1 cellular context compared by ENCODE assay signal in genomic region chr5:96236831-96237230, GRCh38.
TF ChIP-seq lines count a peak whose summit lies in the region.

No MANE protein-coding gene starts in this region.

TF ChIP-seq in IMR-90, 13 proteins besides CTCF, POLR2A, EP300 and RAD21:
- TF ChIP-seq, protein P1, sequence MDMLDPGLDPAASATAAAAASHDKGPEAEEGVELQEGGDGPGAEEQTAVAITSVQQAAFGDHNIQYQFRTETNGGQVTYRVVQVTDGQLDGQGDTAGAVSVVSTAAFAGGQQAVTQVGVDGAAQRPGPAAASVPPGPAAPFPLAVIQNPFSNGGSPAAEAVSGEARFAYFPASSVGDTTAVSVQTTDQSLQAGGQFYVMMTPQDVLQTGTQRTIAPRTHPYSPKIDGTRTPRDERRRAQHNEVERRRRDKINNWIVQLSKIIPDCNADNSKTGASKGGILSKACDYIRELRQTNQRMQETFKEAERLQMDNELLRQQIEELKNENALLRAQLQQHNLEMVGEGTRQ (IDR thresholded peaks at IDR 0.05; ENCODE audit: low read depth, low read length): no peak
- no peak for TF ChIP-seq SMC3 (IDR thresholded peaks at IDR 0.05; ENCODE audit: low read depth, low read length)
- TF ChIP-seq BHLHE40 (IDR thresholded peaks at IDR 0.05; ENCODE audit: low read depth, low read length): no peak
- no peak for TF ChIP-seq MAFK (IDR thresholded peaks at IDR 0.05; ENCODE audit: low read depth, low read length)
- TF ChIP-seq NFE2L2 (IDR thresholded peaks at IDR 0.05; ENCODE audit: low read depth, low read length): no peak
- no peak for TF ChIP-seq RFX5 (IDR thresholded peaks at IDR 0.05; ENCODE audit: low read depth, low read length)
- no peak for TF ChIP-seq CHD1 (IDR thresholded peaks at IDR 0.05; ENCODE audit: low read depth, low read length)
- TF ChIP-seq CEBPB (IDR thresholded peaks at IDR 0.05; ENCODE audit: low read depth, low read length): no peak
- TF ChIP-seq RCOR1 (IDR thresholded peaks at IDR 0.05; ENCODE audit: insufficient replicate concordance, low read length): no peak
- TF ChIP-seq FOS (IDR thresholded peaks at IDR 0.05; ENCODE audit: low read depth, low read length): no peak
- no peak for TF ChIP-seq MXI1 (IDR thresholded peaks at IDR 0.05; ENCODE audit: borderline replicate concordance, low read depth, low read length)
- no peak for TF ChIP-seq ELK1 (IDR thresholded peaks at IDR 0.05; ENCODE audit: borderline replicate concordance, low read depth, low read length)
- no peak for TF ChIP-seq MAZ (IDR thresholded peaks at IDR 0.05; ENCODE audit: borderline replicate concordance, low read depth, low read length)
